ENCODE assay signal across 22 cellular contexts in genomic region chr9:77224750-77225312, GRCh38. TPM values are rescaled to one million over a fixed set of nuclear protein-coding genes. Genes with fewer than 3 reads are reported as not detected.
DNase-seq lines count a peak whose midpoint lies in the region; ATAC-seq, FAIRE-seq and TF ChIP-seq lines count a peak whose summit lies in the region.
"Had no signal": no experiment of that assay in that cellular context is flagged by ENCODE, and none has a peak within 500 bp of the region (broad histone marks: within the 10 kb centered on the region; RNA-seq: fewer than 3 reads in every experiment).

No MANE protein-coding gene starts in this region.

- CTCF ChIA-PET in HepG2 (lab: Yijun Ruan, JAX; ENCODE audit: low intra/inter-chr PET ratio, low total read pairs): no interaction called here

- in situ Hi-C loops in HepG2 (cut with HindIII; ENCODE audit: extremely low pct_ligation_motif_present, low pct_unique_long_range_greater_than_20kb): no loop called here

- H3K27me3 ChIP-seq in HepG2 (ENCODE audit: control insufficient read depth in 1 of 2, insufficient read depth in 2 of 2, low read length in 2 of 2) (no peaks in the 10 kb centered on the region), right lobe of liver (no peaks in the 10 kb centered on the region)
- H3K27me3 ChIP-seq: ovary, transverse colon had no signal

- 92% methylated on average over 5 of the region's 5 CpGs for WGBS in HepG2 (ENCODE audit: low lambda C conversion rate)
- WGBS in right lobe of liver (ENCODE audit: insufficient coverage, low coverage, low lambda C conversion rate, missing lambda C conversion rate): 77% methylated on average over 5 of the region's 5 CpGs

- no peak for TF ChIP-seq CTCF in HepG2 (CRISPR knock-in tag; IDR thresholded peaks at IDR 0.05)
- TF ChIP-seq CTCF in right lobe of liver (IDR thresholded peaks at IDR 0.05): no peak

- no TSS peak for BruUV-seq in HepG2 (replicated peaks; lab: Mats Ljungman, UMichigan)

- H3K27ac ChIP-seq in HepG2 (ENCODE audit: extremely low read length, insufficient read depth, low read length): no peak overlapping the region
- H3K27ac ChIP-seq in right lobe of liver: no peak overlapping the region
- H3K27ac ChIP-seq: lower lobe of right lung, ovary, transverse colon had no signal

- no peak overlapping the region for H3K9ac ChIP-seq in HepG2 (ENCODE audit: insufficient read depth, low read depth, low read length)

- peaks cover 7 to 18% of the 10 kb centered on the region in 2 experiments for H3K36me3 ChIP-seq in HepG2 (replicated peaks in 1 of 2; ENCODE audit: control insufficient read depth in 1 of 2, insufficient read depth in 2 of 2, low read length in 2 of 2)
- H3K36me3 ChIP-seq in right lobe of liver: peaks cover 0 to 39% (median 3%) of the 10 kb centered on the region in 4 donors
- H3K36me3 ChIP-seq: ovary had no signal

- no peaks in the 10 kb centered on the region for H3K79me2 ChIP-seq in HepG2 (ENCODE audit: insufficient read depth, low read length)

- H3K4me3 ChIP-seq in HepG2 (replicated peaks in 1 of 3; ENCODE audit: insufficient read depth in 1 of 3, low read depth in 2 of 3, low read length in 3 of 3) (no peak overlapping the region), right lobe of liver (no peak overlapping the region)
- H3K4me3 ChIP-seq: lower lobe of right lung, ovary, transverse colon had no signal

- ATAC-seq in HepG2 (no peak), right lobe of liver (no peak), HG03565 (IDR thresholded peaks at IDR 0.05; ENCODE audit: unreplicated experiment) (no peak), GM21576 (IDR thresholded peaks at IDR 0.05; ENCODE audit: unreplicated experiment) (no peak)
- ATAC-seq: lower lobe of right lung, Panc1 had no signal

- H2AFZ ChIP-seq in HepG2 (ENCODE audit: low read length): no peak overlapping the region

- POLR2A ChIA-PET in HepG2 (lab: Yijun Ruan, JAX): no interaction called here

- H3K9me3 ChIP-seq in HepG2 (ENCODE audit: low read length) (no peaks in the 10 kb centered on the region), right lobe of liver (no peaks in the 10 kb centered on the region)
- H3K9me3 ChIP-seq: lower lobe of right lung, ovary, transverse colon had no signal

- H3K4me1 ChIP-seq in HepG2 (ENCODE audit: insufficient read depth, low read length) (no peaks in the 10 kb centered on the region), right lobe of liver (no peaks in the 10 kb centered on the region)
- H3K4me1 ChIP-seq: lower lobe of right lung, transverse colon had no signal

- no peak for TF ChIP-seq RAD21 in HepG2 (CRISPR knock-in tag; IDR thresholded peaks at IDR 0.05)

- H4K20me1 ChIP-seq in HepG2 (ENCODE audit: insufficient read depth, low read length): no peaks in the 10 kb centered on the region

- H3K4me2 ChIP-seq in HepG2 (ENCODE audit: low read depth, low read length): no peak overlapping the region

- no peak for FAIRE-seq in HepG2 (lab: Jason Lieb, UNC)

- no peak for TF ChIP-seq POLR2A in HepG2 (IDR thresholded peaks at IDR 0.05; ENCODE audit: insufficient read depth in 1 of 2, low read depth in 2 of 2, low read length in 2 of 2)
- no peak for TF ChIP-seq POLR2A in right lobe of liver (IDR thresholded peaks at IDR 0.05)

- intact Hi-C loops in HepG2 (cut with micrococcal nuclease; ENCODE audit: unreplicated experiment) (no loop called here), right lobe of liver (cut with DNase I) (no loop called here)

- TF ChIP-seq EP300 in HepG2 (IDR thresholded peaks at IDR 0.05; ENCODE audit: low read depth in 2 of 2, low read length in 2 of 2) (no peak), HepG2 (CRISPR knock-in tag; IDR thresholded peaks at IDR 0.05; ENCODE audit: borderline replicate concordance) (no peak)

- DNase-seq in HepG2 (ENCODE audit: low spot score): no peak
- DNase-seq in right lobe of liver: no peak
- peak; percentile 1 for DNase-seq in RPMI7951 (ENCODE audit: low read depth)
- peak; percentile 43 for DNase-seq in fibroblast of gingiva (ENCODE audit: low read depth)
- no peak for DNase-seq in LoVo (ENCODE audit: low spot score)
- DNase-seq in RPMI8226: no peak
- DNase-seq: ACHN; activated CD4-positive, alpha-beta T cell treated with anti-CD3 and anti-CD28 coated beads, Interleukin-2, amount 10 ng/mL, durations not matched to agents 24 days and 14 days; activated effector memory CD4-positive, alpha-beta T cell treated with Interleukin-2 at 50 U/mL for 16 hours; amygdala; CD4-positive, alpha-beta T cell; KG1; lower lobe of right lung; NCI-H1417 treated with DMSO at 0.1 percent for 48 hours; NCI-H2171 treated with DMSO at 0.1 percent for 48 hours; NCI-H82; ovary; stimulated activated CD4-positive, alpha-beta T cell treated with anti-CD3 and anti-CD28 coated beads, Interleukin-2, amount 100 ng/mL, for 24 hours; transverse colon had no signal

TF ChIP-seq in HepG2, 621 proteins besides CTCF, POLR2A, EP300 and RAD21:
- no peak for TF ChIP-seq SSRP1 (CRISPR knock-in tag; IDR thresholded peaks at IDR 0.05)
- TF ChIP-seq ZNF274 (CRISPR knock-in tag; IDR thresholded peaks at IDR 0.05): no peak
- TF ChIP-seq MAFK (conservative IDR thresholded peaks at IDR 0.05 in 1 of 2, IDR thresholded peaks at IDR 0.05 in 1 of 2; ENCODE audit: low read length in 2 of 2): peak; percentile 46 to 60; a peak in 3 of 4 replicates
- peak; percentile 53 for TF ChIP-seq MAFF (IDR thresholded peaks at IDR 0.05; ENCODE audit: low read depth, low read length)
TF ChIP-seq in HepG2: peak in this region for 2.

RNA-seq across cellular contexts. Expression of gene VPS13A, which starts 47.5 kb away (rescaled TPM):
- total RNA-seq in HepG2 (2016; rRNA removed; fragmentation: Illumina TruSeq; extraction: Trizol): 20.4 and 20.8 TPM in 2 replicates
- 4.6 and 5.1 TPM in 2 replicates for total RNA-seq in HepG2 (2016; cell fraction: cytosol; rRNA removed; fragmentation: Illumina TruSeq; extraction: Trizol; ENCODE audit: low read depth)
- 17.8 and 20.0 TPM in 2 replicates for total RNA-seq in HepG2 (2016; cell fraction: insoluble cytoplasmic fraction; rRNA removed; fragmentation: Illumina TruSeq; extraction: Trizol)
- 5.2 and 8.2 TPM in 2 replicates for total RNA-seq in HepG2 (2016; cell fraction: membrane; rRNA removed; fragmentation: Illumina TruSeq; extraction: Trizol)
- 70.7 and 71.9 TPM in 2 replicates for total RNA-seq in HepG2 (2016; cell fraction: nucleus; rRNA removed; fragmentation: Illumina TruSeq; extraction: Trizol)
- polyA plus RNA-seq in HepG2 (2011; rRNA removed): 20.6 and 20.7 TPM in 2 replicates
- 3.0 and 4.7 TPM in 2 replicates for polyA plus RNA-seq in HepG2 (2011; cell fraction: cytosol; rRNA removed)
- polyA plus RNA-seq in HepG2 (2011; cell fraction: nucleus; rRNA removed): 22.3 and 44.1 TPM in 2 replicates
- polyA plus RNA-seq in HepG2 (2012): 14.6 and 22.8 TPM in 2 replicates
- 0.70 and 1.0 TPM in 2 replicates for polyA plus RNA-seq in HepG2 (2016; cell fraction: cytosol; fragmentation: Illumina TruSeq; extraction: Trizol; ENCODE audit: low read depth)
- 9.6 and 11.0 TPM in 2 replicates for polyA plus RNA-seq in HepG2 (2016; cell fraction: insoluble cytoplasmic fraction; fragmentation: Illumina TruSeq; extraction: Trizol; ENCODE audit: low read depth)
- 1.2 and 1.3 TPM in 2 replicates for polyA plus RNA-seq in HepG2 (2016; cell fraction: membrane; fragmentation: Illumina TruSeq; extraction: Trizol; ENCODE audit: low read depth)
- 62.8 and 70.5 TPM in 2 replicates for polyA plus RNA-seq in HepG2 (2016; cell fraction: nucleus; fragmentation: Illumina TruSeq; extraction: Trizol; ENCODE audit: insufficient read depth, low read depth)
- 12.5 and 21.9 TPM in 2 replicates for polyA minus RNA-seq in HepG2 (2011; rRNA and poly(A)+ RNA removed; ENCODE audit: low replicate concordance)
- polyA minus RNA-seq in HepG2 (2011; cell fraction: cytosol; rRNA and poly(A)+ RNA removed): 29.6 and 30.2 TPM in 2 replicates
- 302 and 342 TPM in 2 replicates for polyA minus RNA-seq in HepG2 (2011; cell fraction: nucleus; rRNA and poly(A)+ RNA removed)
- total RNA-seq in right lobe of liver: 10 to 100 TPM; 13.1 to 26.5 (median 20.0) TPM
- 8.3 and 13.1 TPM in 2 replicates for total RNA-seq in RPMI7951 (2014; rRNA removed; shearing (Covaris generic))

Comparison
In these comparisons a context has a peak if more than half of its experiments do, and no peak if none do; other contexts are left out.
1. DNase-seq: peak in RPMI7951 (single experiment) and fibroblast of gingiva (single experiment); none in HepG2 (single experiment), right lobe of liver (0 of 3), LoVo (single experiment) and RPMI8226 (single experiment).